8 cellular contexts compared by ENCODE assay signal in the genomic region with DNA sequence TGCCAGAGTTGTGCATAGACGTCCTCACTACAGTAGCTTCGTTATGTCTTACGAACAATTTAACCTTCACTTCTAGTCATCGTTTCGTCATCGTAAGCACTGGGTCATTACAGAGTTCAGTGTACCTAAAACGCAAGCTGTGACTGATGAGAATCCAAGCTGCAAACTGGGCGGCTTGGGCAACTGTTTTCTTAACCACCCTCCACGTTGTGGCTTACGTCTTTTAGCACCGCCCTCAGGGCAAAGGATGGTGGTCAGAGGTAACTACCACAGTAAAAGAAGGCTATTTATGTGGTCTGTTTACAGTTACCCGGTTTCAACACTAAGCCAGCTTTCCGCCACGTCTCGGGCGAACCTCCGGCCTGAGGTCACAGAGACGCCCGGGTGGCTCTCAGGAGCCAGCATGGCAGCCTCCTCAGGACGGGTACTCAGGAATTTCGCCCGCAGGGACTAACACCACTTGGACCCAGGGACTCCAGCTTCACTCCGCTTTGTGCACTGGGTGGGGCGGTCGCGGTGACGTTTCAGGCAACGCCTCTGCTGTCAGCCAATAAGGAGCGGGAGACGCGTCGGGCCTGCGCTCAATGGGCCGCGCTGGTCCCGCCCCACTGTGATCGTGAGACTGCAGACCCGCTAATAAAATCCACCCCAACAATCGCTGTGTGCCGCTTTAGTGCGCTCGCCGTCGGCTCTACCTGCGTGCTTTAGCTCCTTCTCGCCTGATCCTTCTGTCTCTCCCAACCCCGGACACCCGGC. TPM values are rescaled to one million over a fixed set of nuclear protein-coding genes. Genes with fewer than 3 reads are reported as not detected.
DNase-seq lines count a peak whose midpoint lies in the region; ATAC-seq, FAIRE-seq and TF ChIP-seq lines count a peak whose summit lies in the region.

A gene (plus strand): TSS at position 665 of the 756 bp plus-strand sequence. CDS start 148 bp downstream, outside the sequence.

- peak; percentile 97 for ATAC-seq in HG02852 (IDR thresholded peaks at IDR 0.05; ENCODE audit: unreplicated experiment)
- peak; percentile 100 for ATAC-seq in left cardiac atrium

- intact Hi-C loops in left cardiac atrium (cut with DNase I) (no loop called here), posterior vena cava (cut with DNase I) (loop anchor here in 1 of 2 donors (10.0 kb wide), 1 partner anchor 56 kb away; a partner anchor contains a TSS)

- peak; percentile 100 for FAIRE-seq in GM12892 (lab: Jason Lieb, UNC)

- peak; percentile 89 for TF ChIP-seq POLR2A in GM12892 (IDR thresholded peaks at IDR 0.05; ENCODE audit: low read depth, low read length)

- DNase-seq in GM12892 (ENCODE audit: insufficient read length) (peak; percentile 72), NCI-H146 (lab: John Stamatoyannopoulos, UW) (peak; percentile 95), T-helper 1 cell (peak; percentile 82 to 95 (median 88)), amniotic stem cell (lab: John Stamatoyannopoulos, UW) (peak; percentile 95), left cardiac atrium (peak; percentile 97), posterior vena cava (ENCODE audit: low spot score) (peak; percentile 98), ureter (ENCODE audit: low spot score) (peak; percentile 97)

RNA-seq across cellular contexts. Expression of the gene that starts here (rescaled TPM):
- 7.9 TPM for polyA plus RNA-seq in GM12892 (2012; ENCODE audit: missing spikeins)
- total RNA-seq in left cardiac atrium (1 to 10 TPM; 1.3 to 1.5 TPM), posterior vena cava (1 to 10 TPM in 1 of 2 donors, under 1 TPM in 1; 0.76 to 2.5 TPM), ureter (6.4 TPM)

Comparison
In these comparisons a context has a peak if more than half of its experiments do, and no peak if none do; other contexts are left out.
1. Peak in every context shown above with its lines: DNase-seq and ATAC-seq.